ENCODE assay signal across 4 cellular contexts in genomic region chr6:155807243-155807642, GRCh38.
A peak's percentile ranks its signal among the peaks of the same experiment; 100 is the strongest.
TF ChIP-seq lines count a peak whose summit lies in the region.

No MANE protein-coding gene starts in this region.

TF ChIP-seq in IMR-90, 13 proteins besides CTCF, POLR2A, EP300 and RAD21:
- TF ChIP-seq CEBPB (IDR thresholded peaks at IDR 0.05; ENCODE audit: low read depth, low read length): peak; percentile 85
- TF ChIP-seq MAFK (IDR thresholded peaks at IDR 0.05; ENCODE audit: low read depth, low read length): no peak
- TF ChIP-seq RCOR1 (IDR thresholded peaks at IDR 0.05; ENCODE audit: insufficient replicate concordance, low read length): no peak
- TF ChIP-seq CHD1 (IDR thresholded peaks at IDR 0.05; ENCODE audit: low read depth, low read length): no peak
- no peak for TF ChIP-seq SMC3 (IDR thresholded peaks at IDR 0.05; ENCODE audit: low read depth, low read length)
- no peak for TF ChIP-seq FOS (IDR thresholded peaks at IDR 0.05; ENCODE audit: low read depth, low read length)
- TF ChIP-seq MXI1 (IDR thresholded peaks at IDR 0.05; ENCODE audit: borderline replicate concordance, low read depth, low read length): no peak

TF ChIP-seq in Ishikawa, 13 proteins besides CTCF, POLR2A, EP300 and RAD21:
- TF ChIP-seq ZBTB7A (IDR thresholded peaks at IDR 0.05; ENCODE audit: low read depth) (no peak), EGR1 (IDR thresholded peaks at IDR 0.05) (no peak), NFIC (IDR thresholded peaks at IDR 0.05) (no peak), CEBPB (IDR thresholded peaks at IDR 0.05) (peak; percentile 47; the same call in 1 of the 2 replicates), CREB1 (IDR thresholded peaks at IDR 0.05; ENCODE audit: low read depth) (no peak), TCF12 (IDR thresholded peaks at IDR 0.05; ENCODE audit: low read depth) (no peak), FOXM1 (IDR thresholded peaks at IDR 0.05; ENCODE audit: borderline replicate concordance, low read depth) (no peak)

TF ChIP-seq in H1, 55 proteins besides CTCF, POLR2A, EP300 and RAD21:
- TF ChIP-seq ATF2 (IDR thresholded peaks at IDR 0.05; ENCODE audit: low read length) (no peak), CEBPB (IDR thresholded peaks at IDR 0.05; ENCODE audit: low read depth, low read length) (peak; percentile 69; the same call in 1 of the 2 replicates)

TF ChIP-seq in SK-N-SH, 30 proteins besides CTCF, POLR2A, EP300 and RAD21:
- no peak for TF ChIP-seq ELF1 (IDR thresholded peaks at IDR 0.05)
- no peak for TF ChIP-seq SMC3 (IDR thresholded peaks at IDR 0.05; ENCODE audit: low read depth, low read length)
- TF ChIP-seq CHD2 (IDR thresholded peaks at IDR 0.05; ENCODE audit: low read length, partially characterized antibody): no peak
- no peak for TF ChIP-seq REST (IDR thresholded peaks at IDR 0.05; ENCODE audit: low read depth, low read length)
- no peak for TF ChIP-seq GATA2 (CRISPR knock-in tag; IDR thresholded peaks at IDR 0.05)
- TF ChIP-seq FOXJ3 (CRISPR knock-in tag; IDR thresholded peaks at IDR 0.05): no peak
- no peak for TF ChIP-seq RXRA (IDR thresholded peaks at IDR 0.05; ENCODE audit: borderline replicate concordance, low read depth)
- TF ChIP-seq MEF2A (IDR thresholded peaks at IDR 0.05; ENCODE audit: borderline replicate concordance, low read depth): no peak
- no peak for TF ChIP-seq NRF1 (IDR thresholded peaks at IDR 0.05; ENCODE audit: low read depth, low read length)
- TF ChIP-seq SIN3A (IDR thresholded peaks at IDR 0.05; ENCODE audit: borderline replicate concordance, low read depth, low read length): no peak
- TF ChIP-seq POLR2AphosphoS5 (IDR thresholded peaks at IDR 0.05; ENCODE audit: low read depth, low read length): no peak
- no peak for TF ChIP-seq MXI1 (IDR thresholded peaks at IDR 0.05; ENCODE audit: low read depth, low read length)
- TF ChIP-seq FOSL2 (IDR thresholded peaks at IDR 0.05; ENCODE audit: borderline replicate concordance, low read depth): no peak
- TF ChIP-seq YY1 (IDR thresholded peaks at IDR 0.05; ENCODE audit: low read depth): no peak
